26 cellular contexts compared by ENCODE assay signal in the genomic region with DNA sequence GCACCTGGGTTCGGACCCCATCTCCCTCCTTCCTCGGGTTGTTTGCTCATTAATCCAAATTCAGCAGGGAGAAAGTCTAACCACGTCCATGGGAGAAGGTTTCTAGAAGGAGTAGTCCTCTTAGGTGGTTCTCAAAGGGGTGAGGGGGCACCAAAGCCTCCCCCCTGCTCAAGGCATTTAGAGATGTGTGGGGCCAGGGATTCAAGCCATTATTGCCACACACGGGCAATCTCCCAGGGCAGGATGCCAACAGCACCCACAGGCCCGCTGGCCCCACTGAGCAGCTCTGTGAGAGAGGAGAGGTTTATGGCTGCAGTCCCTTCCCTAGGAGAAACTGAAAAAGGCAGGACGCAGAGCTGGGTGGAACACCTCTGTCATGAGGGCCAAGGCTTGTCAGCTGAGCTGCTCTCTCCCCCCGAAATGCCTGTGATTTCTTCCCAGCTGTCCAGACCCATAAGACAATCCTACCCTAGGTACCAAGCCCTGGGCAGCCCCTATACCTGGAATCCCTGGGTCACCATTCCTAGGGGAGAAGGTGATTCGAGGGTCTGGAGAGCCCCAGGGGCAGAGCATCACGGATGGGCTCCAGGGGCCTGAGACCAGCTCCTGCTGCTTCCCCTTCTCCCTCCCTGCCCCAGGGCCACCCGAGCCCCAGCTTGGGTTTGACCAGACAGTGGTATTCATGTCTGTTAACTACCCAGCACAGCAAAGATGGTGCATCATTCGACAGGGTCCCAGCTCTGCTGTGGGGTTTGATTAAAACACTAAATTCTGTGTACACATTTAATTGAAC. TPM values are rescaled to one million over a fixed set of nuclear protein-coding genes. Genes with fewer than 3 reads are reported as not detected.
"Had no signal": no experiment of that assay in that cellular context is flagged by ENCODE, and none has a peak within 500 bp of the region (broad histone marks: within the 10 kb centered on the region; RNA-seq: fewer than 3 reads in every experiment).

No MANE protein-coding gene starts in this region.

- H3K27ac ChIP-seq: uterus had no signal

- H3K36me3 ChIP-seq: transverse colon, uterus had no signal

- ATAC-seq: activated CD4-positive, CD25-positive, alpha-beta regulatory T cell treated with anti-CD3 and anti-CD28 coated beads, Interleukin-2, amount 50 U/mL, for 24 hours; activated naive CD4-positive, alpha-beta T cell treated with anti-CD3 and anti-CD28 coated beads, Interleukin-2, amount 50 U/mL, for 72 hours; activated T-cell treated with anti-CD3 and anti-CD28 coated beads, Interleukin-2, amount 50 U/mL, for 72 hours; stimulated activated effector memory CD8-positive, alpha-beta T cell treated with anti-CD3 and anti-CD28 coated beads, Interleukin-12 subunit alpha, Interleukin-12 subunit beta, amount 100 ng/mL, for 72 hours; T-helper 17 cell had no signal

- H3K27me3 ChIP-seq: stomach, transverse colon, uterus had no signal

- H3K4me3 ChIP-seq: stomach, transverse colon, uterus had no signal

- H3K9me3 ChIP-seq: stomach, transverse colon, uterus had no signal

- H3K4me1 ChIP-seq: uterus had no signal

- DNase-seq: activated CD4-positive, alpha-beta T cell treated with anti-CD3 and anti-CD28 coated beads, Interleukin-2, amount 10 ng/mL, durations not matched to agents 24 days and 14 days; activated CD8-positive, alpha-beta memory T cell treated with anti-CD3 and anti-CD28 coated beads, Interleukin-2, amount 50 U/mL, for 4 hours; activated gamma-delta T cell; activated T-cell treated with anti-CD3 and anti-CD28 coated beads, Interleukin-2, amount 50 U/mL, for 72 hours; aorta; central memory CD4-positive, alpha-beta T cell; effector memory CD4-positive, alpha-beta T cell; foreskin melanocyte; glutamatergic neuron; hippocampal formation; left ventricle myocardium superior; nephron progenitor cell; nucleus accumbens; small intestine; stimulated activated CD4-positive, alpha-beta T cell treated with anti-CD3 and anti-CD28 coated beads, Interleukin-2, amount 100 ng/mL, for 24 hours; stomach; SW 1271; T-helper 17 cell; transverse colon; uterus had no signal

RNA-seq across cellular contexts. Expression of gene FSD2, which starts 42.5 kb away (rescaled TPM):
- total RNA-seq: activated CD4-positive, alpha-beta T cell treated with anti-CD3 and anti-CD28 coated beads, Interleukin-2, amount 10 ng/mL, durations not matched to agents 24 days and 14 days; activated naive CD4-positive, alpha-beta T cell treated with anti-CD3 and anti-CD28 coated beads, Interleukin-2, amount 50 U/mL, for 72 hours; activated T-cell treated with anti-CD3 and anti-CD28 coated beads, Interleukin-2, amount 50 U/mL, for 72 hours; aorta; dermis microvascular lymphatic vessel endothelial cell; sciatic nerve; T-helper 17 cell; temporal lobe; transverse colon; uterus had no signal
